In the genomic region with DNA sequence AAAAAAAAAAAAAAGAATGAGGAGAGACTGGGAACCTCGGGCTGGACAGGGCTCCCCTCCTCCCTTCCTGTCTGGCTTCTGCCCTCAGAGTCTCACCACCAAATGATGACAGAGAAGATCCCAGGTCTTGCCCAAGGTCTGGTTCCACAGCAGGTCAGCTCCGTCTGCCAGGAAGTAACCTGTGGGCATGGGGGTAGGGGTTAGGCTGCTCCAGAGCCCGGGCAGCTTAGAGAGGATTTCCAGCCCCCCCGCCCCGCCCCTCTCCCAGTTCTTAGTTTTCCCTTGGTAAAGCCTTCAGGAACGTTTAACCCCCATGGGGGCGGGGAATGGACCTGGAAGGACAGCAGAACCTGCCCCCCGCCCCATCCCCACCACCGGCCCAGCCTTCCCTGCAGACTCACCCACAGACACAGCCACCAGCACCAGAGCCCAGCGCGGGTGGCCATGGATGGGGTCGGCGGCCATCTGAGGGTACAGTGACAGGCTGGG, we compare ENCODE assay signal across 8 cellular contexts. TPM values are rescaled to one million over a fixed set of nuclear protein-coding genes. Genes with fewer than 3 reads are reported as not detected.
A peak's percentile ranks its signal among the peaks of the same experiment; 100 is the strongest.
DNase-seq lines count a peak whose midpoint lies in the region; ATAC-seq, FAIRE-seq and TF ChIP-seq lines count a peak whose summit lies in the region.

No MANE protein-coding gene starts in this region.

- H3K27ac ChIP-seq in HUES64 (ENCODE audit: low read depth, low read length) (no peak overlapping the region), body of pancreas (peak overlapping the region in 1 of 4 donors; percentile 49)

- intact Hi-C loops in body of pancreas (cut with DNase I): no loop called here

- FAIRE-seq in urothelium cell line (lab: Jason Lieb, UNC): no peak

- no peak for TF ChIP-seq POLR2A in body of pancreas (IDR thresholded peaks at IDR 0.05)

- peaks cover 72% of the 10 kb centered on the region for H3K27me3 Mint-ChIP-seq in stimulated activated naive CD8-positive, alpha-beta T cell treated with anti-CD3 and anti-CD28 coated beads, Interleukin-15, amount 100 ng/mL, for 72 hours

- WGBS in HUES64: 16% methylated on average over 12 of the region's 13 CpGs
- 22 to 36% methylated on average over 11 of the region's 13 CpGs for WGBS in body of pancreas, 2 donors

- H3K4me3 ChIP-seq in HUES64 (ENCODE audit: low read length): peak overlapping the region; percentile 72; the same call in 1 of the 2 replicates
- H3K4me3 ChIP-seq in body of pancreas: peak overlapping the region; percentile 52 to 74

- no peak for TF ChIP-seq CTCF in body of pancreas (IDR thresholded peaks at IDR 0.05)

- no peak overlapping the region for H3K9ac ChIP-seq in HUES64 (ENCODE audit: low read depth, low read length)

- H3K27me3 ChIP-seq in HUES64 (ENCODE audit: insufficient read depth, low read length) (peaks cover 19% of the 10 kb centered on the region), body of pancreas (no peaks in the 10 kb centered on the region)

- DNase-seq in body of pancreas (peak in 1 of 4 donors; percentile 23), islet precursor cell (peak; percentile 68), Kasumi-1 (lab: John Stamatoyannopoulos, UW) (no peak), urothelium cell line (ENCODE audit: low spot score) (no peak), NCI-H1694 treated with DMSO at 0.1 percent for 48 hours (lab: John Stamatoyannopoulos, UW) (no peak), NCI-H1930 (lab: John Stamatoyannopoulos, UW) (no peak)
- no peak for DNase-seq in stimulated activated naive CD8-positive, alpha-beta T cell treated with anti-CD3 and anti-CD28 coated beads, Interleukin-15, amount 100 ng/mL, for 72 hours

- H3K9me3 Mint-ChIP-seq in stimulated activated naive CD8-positive, alpha-beta T cell treated with anti-CD3 and anti-CD28 coated beads, Interleukin-15, amount 100 ng/mL, for 72 hours: no peaks in the 10 kb centered on the region

- H3K4me1 ChIP-seq in HUES64 (ENCODE audit: insufficient read depth, low read length): peaks cover 21% of the 10 kb centered on the region; the same call in 1 of the 2 replicates
- peaks cover 25% of the 10 kb centered on the region for H3K4me1 ChIP-seq in body of pancreas

- peaks cover 23% of the 10 kb centered on the region for H3K4me1 Mint-ChIP-seq in stimulated activated naive CD8-positive, alpha-beta T cell treated with anti-CD3 and anti-CD28 coated beads, Interleukin-15, amount 100 ng/mL, for 72 hours

- peak overlapping the region; percentile 45 to 63 for H3K4me3 Mint-ChIP-seq in stimulated activated naive CD8-positive, alpha-beta T cell treated with anti-CD3 and anti-CD28 coated beads, Interleukin-15, amount 100 ng/mL, for 72 hours

- H3K9me3 ChIP-seq in HUES64 (ENCODE audit: insufficient read depth, low read depth, low read length) (no peaks in the 10 kb centered on the region), body of pancreas (no peaks in the 10 kb centered on the region)

- no peak overlapping the region for H3K27ac Mint-ChIP-seq in stimulated activated naive CD8-positive, alpha-beta T cell treated with anti-CD3 and anti-CD28 coated beads, Interleukin-15, amount 100 ng/mL, for 72 hours

- H3K36me3 ChIP-seq in HUES64 (ENCODE audit: insufficient read depth, low read length) (peaks cover 21% of the 10 kb centered on the region; the same call in 1 of the 2 replicates), body of pancreas (replicated peaks in 1 of 2; ENCODE audit: insufficient read depth in 1 of 2, low read depth in 2 of 2) (peaks cover 0 to 2% of the 10 kb centered on the region in 2 donors)

- ATAC-seq in body of pancreas: no peak
- no peak for ATAC-seq in stimulated activated naive CD8-positive, alpha-beta T cell treated with anti-CD3 and anti-CD28 coated beads, Interleukin-15, amount 100 ng/mL, for 72 hours

RNA-seq across cellular contexts. Expression of a gene that starts 0.7 kb away (rescaled TPM):
- 0.15 TPM for polyA plus RNA-seq in HUES64 (2013, experiment 1 of 2)
- polyA plus RNA-seq in HUES64 (2013, experiment 2 of 2): 0.32 TPM
- 1 to 10 TPM; 1.6 to 2.6 TPM for total RNA-seq in body of pancreas

RNA-seq across cellular contexts. Expression of a gene that starts 15.1 kb away (rescaled TPM):
- polyA plus RNA-seq in HUES64 (2013, experiment 1 of 2): 8.6 TPM
- polyA plus RNA-seq in HUES64 (2013, experiment 2 of 2): 5.3 TPM
- 10 to 100 TPM; 15.6 to 31.6 TPM for total RNA-seq in body of pancreas

RNA-seq across cellular contexts. Expression of a gene that starts 24.8 kb away (rescaled TPM):
- 180 TPM for polyA plus RNA-seq in HUES64 (2013, experiment 1 of 2)
- polyA plus RNA-seq in HUES64 (2013, experiment 2 of 2): 184 TPM
- total RNA-seq in body of pancreas: 100 to 1,000 TPM in 1 of 2 donors, 10 to 100 TPM in 1; 84.7 to 100 TPM

RNA-seq across cellular contexts. Expression of a gene that starts 33.2 kb away (rescaled TPM):
- polyA plus RNA-seq in HUES64 (2013, experiment 1 of 2): 1.0 TPM
- polyA plus RNA-seq in HUES64 (2013, experiment 2 of 2): 1.1 TPM
- 1 to 10 TPM; 5.9 to 8.8 TPM for total RNA-seq in body of pancreas

RNA-seq across cellular contexts. Expression of a gene that starts 52.4 kb away (rescaled TPM):
- 22.2 TPM for polyA plus RNA-seq in HUES64 (2013, experiment 1 of 2)
- polyA plus RNA-seq in HUES64 (2013, experiment 2 of 2): 24.5 TPM
- 100 to 1,000 TPM; 146 to 194 TPM for total RNA-seq in body of pancreas
